Comparison of ENCODE assay signal across 14 cellular contexts in genomic region chr4:168478868-168479267, GRCh38. TPM values are rescaled to one million over a fixed set of nuclear protein-coding genes. Genes with fewer than 3 reads are reported as not detected.
A peak's percentile ranks its signal among the peaks of the same experiment; 100 is the strongest.
DNase-seq lines count a peak whose midpoint lies in the region; ATAC-seq and TF ChIP-seq lines count a peak whose summit lies in the region.
"Had no signal": no experiment of that assay in that cellular context is flagged by ENCODE, and none has a peak within 500 bp of the region (broad histone marks: within the 10 kb centered on the region; RNA-seq: fewer than 3 reads in every experiment).

No MANE protein-coding gene starts in this region.

- H3K27me3 ChIP-seq in PC-9 (ENCODE audit: insufficient read depth, low read depth) (no peaks in the 10 kb centered on the region), fibroblast of lung (ENCODE audit: control insufficient read depth, insufficient read depth, low read length) (no peaks in the 10 kb centered on the region), neuronal stem cell (ENCODE audit: control insufficient read depth in 3 of 3, insufficient read depth in 3 of 3, low read depth in 1 of 3, low read length in 3 of 3) (peaks cover 0 to 2% (median 0%) of the 10 kb centered on the region in 3 experiments)
- H3K27me3 ChIP-seq: brain microvascular endothelial cell, right lobe of liver, tibial nerve had no signal

- H3K4me1 Mint-ChIP-seq in activated CD4-positive, alpha-beta T cell treated with anti-CD3 and anti-CD28 coated beads, Interleukin-2, amount 10 ng/mL, durations not matched to agents 7 days and 5 days = peaks cover 81% of the 10 kb centered on the region
- H3K4me1 Mint-ChIP-seq in stimulated activated effector memory CD8-positive, alpha-beta T cell treated with anti-CD3 and anti-CD28 coated beads, Interleukin-12 subunit alpha, Interleukin-12 subunit beta, amount 100 ng/mL, for 72 hours = peaks cover 44% of the 10 kb centered on the region

- no peak overlapping the region for H4K91ac ChIP-seq in neuronal stem cell (ENCODE audit: low read depth, low read length, poor library complexity)

- peaks cover 4% of the 10 kb centered on the region for H3K9me3 Mint-ChIP-seq in activated CD4-positive, alpha-beta T cell treated with anti-CD3 and anti-CD28 coated beads, Interleukin-2, amount 10 ng/mL, durations not matched to agents 7 days and 5 days
- H3K9me3 Mint-ChIP-seq in stimulated activated effector memory CD8-positive, alpha-beta T cell treated with anti-CD3 and anti-CD28 coated beads, Interleukin-12 subunit alpha, Interleukin-12 subunit beta, amount 100 ng/mL, for 72 hours = no peaks in the 10 kb centered on the region

- H3K9me3 ChIP-seq in PC-9 (ENCODE audit: insufficient read depth, low read depth) (no peaks in the 10 kb centered on the region), fibroblast of lung (ENCODE audit: control insufficient read depth, insufficient read depth, low read depth, low read length) (no peaks in the 10 kb centered on the region), neuronal stem cell (replicated peaks in 1 of 2; ENCODE audit: control insufficient read depth in 2 of 2, insufficient read depth in 1 of 2, low read depth in 1 of 2, low read length in 2 of 2) (no peaks in the 10 kb centered on the region)
- H3K9me3 ChIP-seq: right lobe of liver, tibial nerve had no signal

- no peaks in the 10 kb centered on the region for H3K79me1 ChIP-seq in neuronal stem cell (ENCODE audit: low read depth, low read length)

- H3K4me2 ChIP-seq in PC-9 (peak overlapping the region; percentile 97), fibroblast of lung (ENCODE audit: extremely low read depth, insufficient read depth, low read length) (peak overlapping the region; percentile 41), neuronal stem cell (ENCODE audit: insufficient read depth, low read length, poor library complexity, severe bottlenecking) (no peak overlapping the region)

- intact Hi-C loops in PC-9 (cut with micrococcal nuclease; ENCODE audit: unreplicated experiment) = loop anchor here (5.0 kb wide), 1 partner anchor 162 kb away; the partner anchor contains the start of gene DDX60

- H3K4me1 ChIP-seq in PC-9 (replicated peaks; ENCODE audit: insufficient read depth) (peaks cover 12% of the 10 kb centered on the region), fibroblast of lung (ENCODE audit: control insufficient read depth, extremely low read depth, insufficient read depth, low read length) (peaks cover 12% of the 10 kb centered on the region), neuronal stem cell (ENCODE audit: control insufficient read depth in 2 of 2, insufficient read depth in 1 of 2, low read depth in 1 of 2, low read length in 2 of 2) (no peaks in the 10 kb centered on the region)

- CTCF ChIA-PET in activated CD4-positive, alpha-beta T cell treated with anti-CD3 and anti-CD28 coated beads, Interleukin-2, amount 10 ng/mL, durations not matched to agents 7 days and 5 days (lab: Charles Lee) = interaction anchor here (0.9 to 1.4 kb wide), 2 partner anchors 9 kb away, joined by 3 to 4 read pairs; no protein-coding TSS in a partner anchor
- CTCF ChIA-PET in PC-9 (lab: Charles Lee) = interaction anchor here (0.5 kb wide), 1 partner anchor 711 kb away, joined by 7 read pairs; no protein-coding TSS in a partner anchor

- no peaks in the 10 kb centered on the region for H3K27me3 Mint-ChIP-seq in activated CD4-positive, alpha-beta T cell treated with anti-CD3 and anti-CD28 coated beads, Interleukin-2, amount 10 ng/mL, durations not matched to agents 7 days and 5 days

- no peak overlapping the region for H2AFZ ChIP-seq in PC-9
- no peak overlapping the region for H2AFZ ChIP-seq in fibroblast of lung (ENCODE audit: low read length)
- H2AFZ ChIP-seq in neuronal stem cell (ENCODE audit: low read length) = no peak overlapping the region

- H2AK5ac ChIP-seq in neuronal stem cell (ENCODE audit: low read depth, low read length) = no peak overlapping the region

- H3K23ac ChIP-seq in neuronal stem cell (ENCODE audit: low read depth, low read length, poor library complexity) = no peak overlapping the region

- POLR2A ChIA-PET in activated CD4-positive, alpha-beta T cell treated with anti-CD3 and anti-CD28 coated beads, Interleukin-2, amount 10 ng/mL, durations not matched to agents 7 days and 5 days (lab: Charles Lee) = interaction anchor here (0.5 kb wide), 1 partner anchor 531 kb away, joined by 3 read pairs; the partner anchor contains the start of gene CBR4
- POLR2A ChIA-PET in PC-9 (lab: Charles Lee; ENCODE audit: unreplicated experiment) = interaction anchor here (0.6 to 1.3 kb wide), 2 partner anchors 13 to 86 kb away, joined by 3 to 5 read pairs; no protein-coding TSS in a partner anchor

- H3K4me3 Mint-ChIP-seq in activated CD4-positive, alpha-beta T cell treated with anti-CD3 and anti-CD28 coated beads, Interleukin-2, amount 10 ng/mL, durations not matched to agents 7 days and 5 days = peak overlapping the region; percentile 99
- H3K4me3 Mint-ChIP-seq in stimulated activated effector memory CD8-positive, alpha-beta T cell treated with anti-CD3 and anti-CD28 coated beads, Interleukin-12 subunit alpha, Interleukin-12 subunit beta, amount 100 ng/mL, for 72 hours = peak overlapping the region; percentile 97

- no peak overlapping the region for H3K14ac ChIP-seq in neuronal stem cell (ENCODE audit: low read length)

- H3K4me3 ChIP-seq in PC-9 (no peak overlapping the region), fibroblast of lung (replicated peaks in 1 of 4; ENCODE audit: control extremely low read depth in 1 of 4, insufficient read depth in 1 of 4, low read depth in 3 of 4, low read length in 4 of 4) (peak overlapping the region in 1 of 4 experiments; percentile 78), neuronal stem cell (ENCODE audit: low read length in 2 of 2) (no peak overlapping the region)

- peaks cover 8% of the 10 kb centered on the region; the same call in 1 of the 2 replicates for H3F3A ChIP-seq in PC-9 (ENCODE audit: insufficient read depth, low read depth)

- no peak overlapping the region for H2BK12ac ChIP-seq in neuronal stem cell (ENCODE audit: low read length)

- DNase-seq in activated CD4-positive, alpha-beta T cell treated with anti-CD3 and anti-CD28 coated beads, Interleukin-2, amount 10 ng/mL, durations not matched to agents 7 days and 5 days = no peak
- DNase-seq in activated CD4-positive, alpha-beta T cell treated with anti-CD3 and anti-CD28 coated beads, Interleukin-2, amount 50 U/mL, for 1 hour = no peak
- DNase-seq in PC-9 (no peak), fibroblast of lung (ENCODE audit: low read depth in 2 of 2) (no peak), GOT3 (lab: John Stamatoyannopoulos, UW) (no peak), neuronal stem cell (ENCODE audit: low spot score) (no peak)
- DNase-seq in stimulated activated effector memory CD8-positive, alpha-beta T cell treated with anti-CD3 and anti-CD28 coated beads, Interleukin-12 subunit alpha, Interleukin-12 subunit beta, amount 100 ng/mL, for 72 hours (ENCODE audit: low spot score in 2 of 2) = no peak
- DNase-seq: brain microvascular endothelial cell, DMS79 treated with DMSO at 0.1 percent for 48 hours, mesendoderm, NCI-H1930, right lobe of liver had no signal

- H3K27ac ChIP-seq in PC-9 = no peak overlapping the region
- no peak overlapping the region for H3K27ac ChIP-seq in fibroblast of lung (ENCODE audit: insufficient read depth, low read length)
- no peak overlapping the region for H3K27ac ChIP-seq in neuronal stem cell (replicated peaks; ENCODE audit: low read length)
- H3K27ac ChIP-seq: brain microvascular endothelial cell had no signal

- H3K36me3 Mint-ChIP-seq in activated CD4-positive, alpha-beta T cell treated with anti-CD3 and anti-CD28 coated beads, Interleukin-2, amount 10 ng/mL, durations not matched to agents 7 days and 5 days (ENCODE audit: low read depth) = peaks cover 62% of the 10 kb centered on the region
- H3K36me3 Mint-ChIP-seq in stimulated activated effector memory CD8-positive, alpha-beta T cell treated with anti-CD3 and anti-CD28 coated beads, Interleukin-12 subunit alpha, Interleukin-12 subunit beta, amount 100 ng/mL, for 72 hours = peaks cover 9% of the 10 kb centered on the region

- no peak overlapping the region for H3K4ac ChIP-seq in neuronal stem cell (ENCODE audit: low read length)

- no peak for ATAC-seq in stimulated activated effector memory CD8-positive, alpha-beta T cell treated with anti-CD3 and anti-CD28 coated beads, Interleukin-12 subunit alpha, Interleukin-12 subunit beta, amount 100 ng/mL, for 72 hours
- no peak for ATAC-seq in GM18873 (IDR thresholded peaks at IDR 0.05; ENCODE audit: low FRiP score, unreplicated experiment)
- ATAC-seq: right lobe of liver had no signal

- H4K20me1 ChIP-seq in PC-9 (ENCODE audit: insufficient read depth) = no peaks in the 10 kb centered on the region
- no peaks in the 10 kb centered on the region for H4K20me1 ChIP-seq in fibroblast of lung (ENCODE audit: control insufficient read depth, extremely low read depth, insufficient read depth, low read length)

- H3K79me2 ChIP-seq in PC-9 (ENCODE audit: low read depth) (peaks cover 5% of the 10 kb centered on the region; the same call in 1 of the 2 replicates), fibroblast of lung (ENCODE audit: control insufficient read depth, insufficient read depth, low read length) (peaks cover 6% of the 10 kb centered on the region)

- BruUV-seq in PC-9 (replicated peaks; lab: Mats Ljungman, UMichigan) = no TSS peak

- H3K9ac ChIP-seq in fibroblast of lung (ENCODE audit: insufficient read depth, low read length) (no peak overlapping the region), neuronal stem cell (ENCODE audit: low read depth, low read length, poor library complexity) (no peak overlapping the region)

- no peak overlapping the region for H4K8ac ChIP-seq in neuronal stem cell (ENCODE audit: low read depth, low read length)

- no peak overlapping the region for H2BK15ac ChIP-seq in neuronal stem cell (ENCODE audit: low read length)

- H3K9me2 ChIP-seq in PC-9 (ENCODE audit: insufficient read depth) = no peaks in the 10 kb centered on the region

- no peak overlapping the region for H3K18ac ChIP-seq in neuronal stem cell (ENCODE audit: low read length)

- H2BK120ac ChIP-seq in neuronal stem cell (ENCODE audit: low read depth, low read length) = no peak overlapping the region

- TF ChIP-seq CTCF in PC-9 (conservative IDR thresholded peaks at IDR 0.05) (no peak), fibroblast of lung (conservative IDR thresholded peaks at IDR 0.05 in 1 of 2, IDR thresholded peaks at IDR 0.05 in 1 of 2; ENCODE audit: low read depth in 1 of 2, low read length in 2 of 2) (no peak)

- 100% methylated on average over 2 of the region's 3 CpGs; no CpG with 5 or more reads in 1 of the 2 donors for WGBS in neuronal stem cell (ENCODE audit: extremely low coverage in 2 of 2, insufficient read length in 2 of 2, insufficient replicate concordance in 1 of 2), 2 donors

- H3K36me3 ChIP-seq in PC-9 (ENCODE audit: low read depth) (no peaks in the 10 kb centered on the region), fibroblast of lung (ENCODE audit: control insufficient read depth, insufficient read depth, low read length) (no peaks in the 10 kb centered on the region), neuronal stem cell (replicated peaks in 1 of 2; ENCODE audit: control insufficient read depth in 2 of 2, insufficient read depth in 2 of 2, low read length in 2 of 2) (no peaks in the 10 kb centered on the region)
- H3K36me3 ChIP-seq: brain microvascular endothelial cell, right lobe of liver, tibial nerve had no signal

- peak overlapping the region; percentile 99 for H3K27ac Mint-ChIP-seq in activated CD4-positive, alpha-beta T cell treated with anti-CD3 and anti-CD28 coated beads, Interleukin-2, amount 10 ng/mL, durations not matched to agents 7 days and 5 days
- H3K27ac Mint-ChIP-seq in stimulated activated effector memory CD8-positive, alpha-beta T cell treated with anti-CD3 and anti-CD28 coated beads, Interleukin-12 subunit alpha, Interleukin-12 subunit beta, amount 100 ng/mL, for 72 hours = peak overlapping the region; percentile 98

- H2BK5ac ChIP-seq in neuronal stem cell (ENCODE audit: low read length) = no peak overlapping the region

RNA-seq across cellular contexts. Expression of gene DDX60L, which starts 1.4 kb away (rescaled TPM):
- total RNA-seq in activated CD4-positive, alpha-beta T cell treated with anti-CD3 and anti-CD28 coated beads, Interleukin-2, amount 10 ng/mL, durations not matched to agents 7 days and 5 days = 10 to 100 TPM; 58.6 to 66.2 TPM
- total RNA-seq in PC-9 (2021) (68.1 and 71.7 TPM in 2 replicates), fibroblast of lung (15.7 and 29.1 TPM in 2 replicates)
- 11.2 and 15.6 TPM in 2 replicates for polyA plus RNA-seq in fibroblast of lung
- 6.0 and 8.5 TPM in 2 replicates for polyA plus RNA-seq in fibroblast of lung (2012)
- 5.7 and 7.6 TPM in 2 replicates for polyA minus RNA-seq in fibroblast of lung (ENCODE audit: low replicate concordance)
- 0.25 TPM for polyA plus RNA-seq in neuronal stem cell (2013, experiment 1 of 2)
- 0.44 TPM for polyA plus RNA-seq in neuronal stem cell (2013, experiment 2 of 2)

RNA-seq across cellular contexts. Expression of gene PALLD, which starts 18.0 kb away (rescaled TPM):
- 1 to 10 TPM; 2.4 to 2.8 TPM for total RNA-seq in activated CD4-positive, alpha-beta T cell treated with anti-CD3 and anti-CD28 coated beads, Interleukin-2, amount 10 ng/mL, durations not matched to agents 7 days and 5 days
- total RNA-seq in PC-9 (2021) = 139 and 156 TPM in 2 replicates
- total RNA-seq in fibroblast of lung = 109 and 205 TPM in 2 replicates
- polyA plus RNA-seq in fibroblast of lung = 200 and 250 TPM in 2 replicates
- polyA plus RNA-seq in fibroblast of lung (2012) = 215 and 223 TPM in 2 replicates
- polyA minus RNA-seq in fibroblast of lung (ENCODE audit: low replicate concordance) = 319 and 473 TPM in 2 replicates
- 107 TPM for polyA plus RNA-seq in neuronal stem cell (2013, experiment 1 of 2)
- 114 TPM for polyA plus RNA-seq in neuronal stem cell (2013, experiment 2 of 2)

Comparison
In these comparisons a context has a peak if more than half of its experiments do, and no peak if none do; other contexts are left out.
1. RNA of gene PALLD, which starts 18.0 kb away (total RNA-seq): 109 to 205 TPM in fibroblast of lung and 139 to 156 TPM in PC-9; 2.4 to 2.8 TPM in activated CD4-positive, alpha-beta T cell treated with anti-CD3 and anti-CD28 coated beads, Interleukin-2, amount 10 ng/mL, durations not matched to agents 7 days and 5 days; every median in the first group is over 10 times any median in the second.